15 cellular contexts compared by ENCODE assay signal in genomic region chr1:93603106-93603505, GRCh38.
DNase-seq lines count a peak whose midpoint lies in the region; ATAC-seq, FAIRE-seq and TF ChIP-seq lines count a peak whose summit lies in the region.
"Had no signal": no experiment of that assay in that cellular context is flagged by ENCODE, and none has a peak within 500 bp of the region (broad histone marks: within the 10 kb centered on the region; RNA-seq: fewer than 3 reads in every experiment).

No MANE protein-coding gene starts in this region.

- intact Hi-C loops in HepG2 (cut with micrococcal nuclease; ENCODE audit: unreplicated experiment), result no loop called here
- intact Hi-C loops in right lobe of liver (cut with DNase I), result no loop called here
- intact Hi-C loops in gastrocnemius medialis (cut with DNase I; ENCODE audit: low total_unique reads), result no loop called here

- no peak for TF ChIP-seq EP300 in HepG2 (IDR thresholded peaks at IDR 0.05; ENCODE audit: low read depth in 2 of 2, low read length in 2 of 2)
- no peak for TF ChIP-seq EP300 in HepG2 (CRISPR knock-in tag; IDR thresholded peaks at IDR 0.05; ENCODE audit: borderline replicate concordance)

- H3K9me3 ChIP-seq in HepG2 (ENCODE audit: low read length) (no peaks in the 10 kb centered on the region), right lobe of liver (no peaks in the 10 kb centered on the region), gastrocnemius medialis (no peaks in the 10 kb centered on the region)

- in situ Hi-C loops in HepG2 (cut with HindIII; ENCODE audit: extremely low pct_ligation_motif_present, low pct_unique_long_range_greater_than_20kb) (no loop called here), gastrocnemius medialis (cut with MboI; ENCODE audit: low sequenced_read_pairs in 4 of 4) (no loop called here)

- BruUV-seq in HepG2 (replicated peaks; lab: Mats Ljungman, UMichigan), result no TSS peak

- CTCF ChIA-PET in HepG2 (lab: Yijun Ruan, JAX; ENCODE audit: low intra/inter-chr PET ratio, low total read pairs), result no interaction called here

- H3K27ac ChIP-seq in HepG2 (ENCODE audit: extremely low read length, insufficient read depth, low read length), result no peak overlapping the region
- no peak overlapping the region for H3K27ac ChIP-seq in right lobe of liver
- H3K27ac ChIP-seq in gastrocnemius medialis, result peak overlapping the region; percentile 84 to 90 (median 87)
- H3K27ac ChIP-seq: HL-60 had no signal

- no peak for ATAC-seq in HepG2
- ATAC-seq in right lobe of liver, result no peak
- no peak for ATAC-seq in gastrocnemius medialis

- H4K20me1 ChIP-seq in HepG2 (ENCODE audit: insufficient read depth, low read length), result 0 out of 2 replicates have a peak, but pooled peaks cover 4% of the 10 kb centered on the region

- TF ChIP-seq CTCF in HepG2 (CRISPR knock-in tag; IDR thresholded peaks at IDR 0.05) (no peak), right lobe of liver (IDR thresholded peaks at IDR 0.05) (no peak), gastrocnemius medialis (IDR thresholded peaks at IDR 0.05 in 4 of 5, conservative IDR thresholded peaks at IDR 0.05 in 1 of 5) (no peak)

- no peak overlapping the region for H3K9ac ChIP-seq in HepG2 (ENCODE audit: insufficient read depth, low read depth, low read length)

- peaks cover 68% of the 10 kb centered on the region for H3K4me1 ChIP-seq in HepG2 (ENCODE audit: insufficient read depth, low read length)
- H3K4me1 ChIP-seq in right lobe of liver, result no peaks in the 10 kb centered on the region
- peaks cover 82 to 96% of the 10 kb centered on the region in 2 donors for H3K4me1 ChIP-seq in gastrocnemius medialis

- TF ChIP-seq RAD21 in HepG2 (CRISPR knock-in tag; IDR thresholded peaks at IDR 0.05), result no peak

- H3K27me3 ChIP-seq in HepG2 (ENCODE audit: control insufficient read depth in 1 of 2, insufficient read depth in 2 of 2, low read length in 2 of 2), result no peaks in the 10 kb centered on the region
- H3K27me3 ChIP-seq in right lobe of liver, result no peaks in the 10 kb centered on the region
- H3K27me3 ChIP-seq in gastrocnemius medialis, result no peaks in the 10 kb centered on the region

- H3K4me2 ChIP-seq in HepG2 (ENCODE audit: low read depth, low read length), result no peak overlapping the region

- no peak for FAIRE-seq in HepG2 (lab: Jason Lieb, UNC)

- H3K4me3 ChIP-seq in HepG2 (replicated peaks in 1 of 3; ENCODE audit: insufficient read depth in 1 of 3, low read depth in 2 of 3, low read length in 3 of 3) (no peak overlapping the region), right lobe of liver (no peak overlapping the region), gastrocnemius medialis (no peak overlapping the region)

- no peak overlapping the region for H2AFZ ChIP-seq in HepG2 (ENCODE audit: low read length)

- whole genome bisulfite sequencing in HepG2 (ENCODE audit: low lambda C conversion rate), result 95% methylated on average over 3 of the region's 3 CpGs
- WGBS in right lobe of liver (ENCODE audit: insufficient coverage, low coverage, low lambda C conversion rate, missing lambda C conversion rate), result 53% methylated on average over 3 of the region's 3 CpGs

- DNase-seq in HepG2 (ENCODE audit: low spot score) (no peak), right lobe of liver (no peak), mesenteric fat pad (ENCODE audit: low spot score) (peak; percentile 43), gastrocnemius medialis (no peak), NCI-H774 (lab: John Stamatoyannopoulos, UW) (no peak), Kasumi-1 (lab: John Stamatoyannopoulos, UW) (no peak), NCI-H2081 treated with DMSO at 0.1 percent for 48 hours (lab: John Stamatoyannopoulos, UW) (no peak)
- DNase-seq: 8988T; ACHN; C1 segment of cervical spinal cord; Calu3; CD4-positive, alpha-beta T cell; DMS 273 treated with DMSO at 0.1 percent for 48 hours; HCEC 1CT had no signal

- peaks cover 9% of the 10 kb centered on the region for H3K79me2 ChIP-seq in HepG2 (ENCODE audit: insufficient read depth, low read length)

- POLR2A ChIA-PET in HepG2 (lab: Yijun Ruan, JAX), result interaction anchor here (0.9 kb wide), 1 partner anchor 15 kb away, joined by 4 read pairs; no protein-coding TSS in a partner anchor

- TF ChIP-seq POLR2A in HepG2 (IDR thresholded peaks at IDR 0.05; ENCODE audit: insufficient read depth in 1 of 2, low read depth in 2 of 2, low read length in 2 of 2) (no peak), right lobe of liver (IDR thresholded peaks at IDR 0.05) (no peak), gastrocnemius medialis (IDR thresholded peaks at IDR 0.05) (no peak)

- H3K36me3 ChIP-seq in HepG2 (replicated peaks in 1 of 2; ENCODE audit: control insufficient read depth in 1 of 2, insufficient read depth in 2 of 2, low read length in 2 of 2), result peaks cover 15 to 45% of the 10 kb centered on the region in 2 experiments
- H3K36me3 ChIP-seq in right lobe of liver, result peaks cover 0 to 6% (median 0%) of the 10 kb centered on the region in 4 donors
- H3K36me3 ChIP-seq in gastrocnemius medialis, result no peaks in the 10 kb centered on the region

TF ChIP-seq in HepG2, 621 proteins besides CTCF, POLR2A, EP300 and RAD21:
- TF ChIP-seq TFAP4 (IDR thresholded peaks at IDR 0.05; ENCODE audit: borderline replicate concordance, low read depth), result no peak
- TF ChIP-seq KAT2B (IDR thresholded peaks at IDR 0.05; ENCODE audit: borderline replicate concordance, low read depth, low read length), result peak; percentile 82

Comparison
In these comparisons a context has a peak if more than half of its experiments do, and no peak if none do; other contexts are left out.
1. H3K27ac ChIP-seq: peak in gastrocnemius medialis (4 of 4); none in HepG2 (single experiment) and right lobe of liver (0 of 3).